ENCODE assay signal across 18 cellular contexts in genomic region chrX:64230123-64230970, GRCh38. TPM values are rescaled to one million over a fixed set of nuclear protein-coding genes. Genes with fewer than 3 reads are reported as not detected.
A peak's percentile ranks its signal among the peaks of the same experiment; 100 is the strongest.
DNase-seq lines count a peak whose midpoint lies in the region; ATAC-seq and TF ChIP-seq lines count a peak whose summit lies in the region.
"Had no signal": no experiment of that assay in that cellular context is flagged by ENCODE, and none has a peak within 500 bp of the region (broad histone marks: within the 10 kb centered on the region; RNA-seq: fewer than 3 reads in every experiment).

A gene with protein sequence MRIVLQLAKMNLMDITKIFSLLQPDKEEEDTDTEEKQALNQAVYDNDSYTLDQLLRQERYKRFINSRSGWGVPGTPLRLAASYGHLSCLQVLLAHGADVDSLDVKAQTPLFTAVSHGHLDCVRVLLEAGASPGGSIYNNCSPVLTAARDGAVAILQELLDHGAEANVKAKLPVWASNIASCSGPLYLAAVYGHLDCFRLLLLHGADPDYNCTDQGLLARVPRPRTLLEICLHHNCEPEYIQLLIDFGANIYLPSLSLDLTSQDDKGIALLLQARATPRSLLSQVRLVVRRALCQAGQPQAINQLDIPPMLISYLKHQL (minus strand): TSS chrX:64230607. CDS start chrX:64225650, 4,957 bp downstream.

- peaks cover 23% of the 10 kb centered on the region for H3K9me3 Mint-ChIP-seq in endodermal cell
- H3K9me3 Mint-ChIP-seq: CD4-positive, alpha-beta T cell; HFFc6; T-helper 1 cell treated with Interleukin-12 subunit alpha and Interleukin-12 subunit beta and Interleukin-4 antibody, amounts not matched to agents 30 μg/mL and 1 μg/mL, for 36 hours had no signal

- ATAC-seq in HCT116 (peak; percentile 57; the same call in 1 of the 2 replicates), mucosa of descending colon (peak; percentile 25), HG03045 (IDR thresholded peaks at IDR 0.05; ENCODE audit: unreplicated experiment) (no peak)
- ATAC-seq: Panc1 had no signal

- H3K56ac ChIP-seq in mesendoderm (ENCODE audit: low read length) = no peak within 1 kb of the TSS

- no peak within 1 kb of the TSS for H3K9ac ChIP-seq in HCT116 (ENCODE audit: low read length)
- no peak within 1 kb of the TSS for H3K9ac ChIP-seq in endodermal cell (ENCODE audit: extremely low read depth, low read length, poor library complexity, severe bottlenecking)
- H3K9ac ChIP-seq in mesendoderm (ENCODE audit: low read length) = no peak within 1 kb of the TSS

- H2BK15ac ChIP-seq in mesendoderm (replicated peaks; ENCODE audit: low read depth) = no peak within 1 kb of the TSS

- H3K27me3 ChIP-seq in HCT116 (ENCODE audit: insufficient read depth, low read length) (no peaks in the 10 kb centered on the region), endodermal cell (ENCODE audit: control insufficient read depth, insufficient read depth, low read length, poor library complexity, severe bottlenecking) (no peaks in the 10 kb centered on the region), mesendoderm (ENCODE audit: insufficient read depth, low read length, poor library complexity) (no peaks in the 10 kb centered on the region)

- no peaks in the 10 kb centered on the region for H3K9me3 ChIP-seq in HCT116 (ENCODE audit: control insufficient read depth in 1 of 2, insufficient read depth in 1 of 2, low read depth in 1 of 2, low read length in 2 of 2)
- H3K9me3 ChIP-seq in endodermal cell (ENCODE audit: control insufficient read depth, low read length) = no peaks in the 10 kb centered on the region
- no peaks in the 10 kb centered on the region for H3K9me3 ChIP-seq in mucosa of descending colon

- peak; percentile 4 for TF ChIP-seq CTCF in GM12873 (IDR thresholded peaks at IDR 0.05; ENCODE audit: insufficient read depth, low read depth, low read length, missing control alignments)
- TF ChIP-seq CTCF in HCT116 (IDR thresholded peaks at IDR 0.05 in 2 of 3, conservative IDR thresholded peaks at IDR 0.05 in 1 of 3; ENCODE audit: borderline replicate concordance in 1 of 3, insufficient read depth in 1 of 3, low read depth in 2 of 3, low read length in 2 of 3) = no peak; a peak in 1 of 6 replicates
- peak; percentile 42 for TF ChIP-seq CTCF in endodermal cell (conservative IDR thresholded peaks at IDR 0.05)
- TF ChIP-seq CTCF in mucosa of descending colon (IDR thresholded peaks at IDR 0.05) = no peak

- no peak for TF ChIP-seq POLR2A in HCT116 (IDR thresholded peaks at IDR 0.05; ENCODE audit: borderline replicate concordance, extremely low read depth, insufficient read depth, insufficient read length)

- H2BK5ac ChIP-seq in mesendoderm (ENCODE audit: low read length) = no peak within 1 kb of the TSS

- no peaks in the 10 kb centered on the region for H3K79me1 ChIP-seq in mesendoderm (ENCODE audit: low read length)

- no peaks in the 10 kb centered on the region for H3K36me3 Mint-ChIP-seq in endodermal cell (ENCODE audit: low read depth)

- CTCF ChIA-PET in HCT116 (lab: Charles Lee) = no interaction called here

- H3K27ac Mint-ChIP-seq in endodermal cell = no peak within 1 kb of the TSS
- H3K27ac Mint-ChIP-seq: B cell; CD4-positive, alpha-beta T cell; HFFc6; T-helper 1 cell treated with Interleukin-12 subunit alpha and Interleukin-12 subunit beta and Interleukin-4 antibody, amounts not matched to agents 30 μg/mL and 1 μg/mL, for 36 hours had no signal

- H3K36me3 ChIP-seq in HCT116 (ENCODE audit: control insufficient read depth in 1 of 2, insufficient read depth in 2 of 2, low read length in 2 of 2) = no peaks in the 10 kb centered on the region
- H3K36me3 ChIP-seq in endodermal cell (ENCODE audit: control insufficient read depth, insufficient read depth, low read length) = no peaks in the 10 kb centered on the region
- H3K36me3 ChIP-seq in mucosa of descending colon (ENCODE audit: low read depth) = no peaks in the 10 kb centered on the region
- no peaks in the 10 kb centered on the region for H3K36me3 ChIP-seq in mesendoderm (ENCODE audit: control insufficient read depth, insufficient read depth, low read length)

- H4K8ac ChIP-seq in mesendoderm (ENCODE audit: low read depth, low read length) = no peak within 1 kb of the TSS

- intact Hi-C loops in HCT116 (cut with micrococcal nuclease) (no loop called here), mucosa of descending colon (cut with DNase I, micrococcal nuclease) (no loop called here)

- no peaks in the 10 kb centered on the region for H3K79me2 ChIP-seq in HCT116 (ENCODE audit: insufficient read depth, low read length)
- no peaks in the 10 kb centered on the region for H3K79me2 ChIP-seq in mesendoderm (ENCODE audit: control insufficient read depth, insufficient read depth, low read length)

- H3K9me2 ChIP-seq in HCT116 (ENCODE audit: insufficient read depth) = no peaks in the 10 kb centered on the region

- H2AFZ ChIP-seq in HCT116 (ENCODE audit: low read depth, low read length, poor library complexity, severe bottlenecking) = no peak within 1 kb of the TSS

- H4K5ac ChIP-seq in mesendoderm (ENCODE audit: low read length) = no peak within 1 kb of the TSS

- H3K27me3 Mint-ChIP-seq in endodermal cell (ENCODE audit: insufficient read depth) = no peaks in the 10 kb centered on the region
- H3K27me3 Mint-ChIP-seq: B cell; CD4-positive, alpha-beta T cell had no signal

- H3K18ac ChIP-seq in mesendoderm (ENCODE audit: low read length) = no peak within 1 kb of the TSS

- TF ChIP-seq RAD21 in HCT116 (IDR thresholded peaks at IDR 0.05; ENCODE audit: low read depth) = no peak

- H4K20me1 ChIP-seq in HCT116 (ENCODE audit: insufficient read depth) = no peaks in the 10 kb centered on the region

- no peaks in the 10 kb centered on the region for H3K4me1 Mint-ChIP-seq in endodermal cell
- H3K4me1 Mint-ChIP-seq: B cell had no signal

- RAD21 ChIA-PET in HCT116 (lab: Charles Lee; ENCODE audit: low non-redundant PET in 1 of 2, low total read pairs in 2 of 2, uncharacterized antibody in 2 of 2, unreplicated experiment in 2 of 2) = no interaction called here

- H3K4me1 ChIP-seq in HCT116 (ENCODE audit: control insufficient read depth in 1 of 2, insufficient read depth in 2 of 2, low read length in 2 of 2) (no peaks in the 10 kb centered on the region), endodermal cell (ENCODE audit: control insufficient read depth, insufficient read depth, low read length) (no peaks in the 10 kb centered on the region), mucosa of descending colon (ENCODE audit: low read depth) (no peaks in the 10 kb centered on the region), mesendoderm (ENCODE audit: control insufficient read depth, low read depth, low read length) (no peaks in the 10 kb centered on the region)

- WGBS in endodermal cell (ENCODE audit: insufficient coverage in 1 of 2, insufficient read length in 1 of 2), 2 experiments = 87% methylated on average over 16 of the region's 17 CpGs; no CpG with 5 or more reads in 1 of the 2 experiments
- no CpG with 5 or more reads among the region's 17 CpGs for WGBS in mesendoderm (ENCODE audit: extremely low coverage, insufficient coverage, low lambda C conversion rate)

- H3K27ac ChIP-seq in HCT116 (ENCODE audit: low read depth, low read length) (no peak within 1 kb of the TSS), endodermal cell (ENCODE audit: low read depth, low read length) (no peak within 1 kb of the TSS), mesendoderm (ENCODE audit: low read depth, low read length) (no peak within 1 kb of the TSS)
- H3K27ac ChIP-seq: HL-60 had no signal

- no peak within 1 kb of the TSS for H2AK5ac ChIP-seq in mesendoderm (ENCODE audit: low read length)

- no peak within 1 kb of the TSS for H3K4ac ChIP-seq in mesendoderm (ENCODE audit: low read depth, low read length)

- no peak within 1 kb of the TSS for H3K4me3 ChIP-seq in HCT116 (replicated peaks in 1 of 2; ENCODE audit: low read depth in 1 of 2, low read length in 2 of 2)
- H3K4me3 ChIP-seq in endodermal cell (ENCODE audit: low read length) = no peak within 1 kb of the TSS
- no peak within 1 kb of the TSS for H3K4me3 ChIP-seq in mucosa of descending colon
- no peak within 1 kb of the TSS for H3K4me3 ChIP-seq in mesendoderm (ENCODE audit: low read length)

- BruUV-seq in HCT116 (replicated peaks; lab: Mats Ljungman, UMichigan) = no TSS peak

- H3K4me3 Mint-ChIP-seq in endodermal cell = no peak within 1 kb of the TSS
- H3K4me3 Mint-ChIP-seq: B cell; CD4-positive, alpha-beta T cell; HFFc6; T-helper 1 cell treated with Interleukin-12 subunit alpha and Interleukin-12 subunit beta and Interleukin-4 antibody, amounts not matched to agents 30 μg/mL and 1 μg/mL, for 36 hours had no signal

- no peak within 1 kb of the TSS for H3K23ac ChIP-seq in mesendoderm (ENCODE audit: low read length)

- DNase-seq in HCT116 (ENCODE audit: low read depth, low spot score) (no peak), endodermal cell (no peak), mucosa of descending colon (no peak), SW 1271 (lab: John Stamatoyannopoulos, UW) (no peak), mesendoderm (no peak), NCI-H345 treated with DMSO at 0.1 percent for 48 hours (lab: John Stamatoyannopoulos, UW; ENCODE audit: unreplicated experiment) (no peak)
- DNase-seq: CD4-positive, alpha-beta T cell; HFFc6; NCI-H1930; NCI-H2171; NCI-H748 treated with DMSO at 0.1 percent for 48 hours had no signal

- H3K4me2 ChIP-seq in HCT116 (ENCODE audit: low read length) (no peak within 1 kb of the TSS), mesendoderm (ENCODE audit: low read length) (no peak within 1 kb of the TSS)

- H2BK120ac ChIP-seq in mesendoderm (ENCODE audit: low read depth, low read length) = no peak within 1 kb of the TSS

- POLR2A ChIA-PET in HCT116 (lab: Charles Lee) = no interaction called here

TF ChIP-seq in HCT116, 20 proteins besides CTCF, POLR2A, EP300 and RAD21:
- TF ChIP-seq TCF7L2 (IDR thresholded peaks at IDR 0.05; ENCODE audit: borderline replicate concordance, extremely low read depth, insufficient read depth, insufficient read length) (no peak), SIN3A (IDR thresholded peaks at IDR 0.05; ENCODE audit: low read depth) (no peak), POLR2AphosphoS5 (IDR thresholded peaks at IDR 0.05; ENCODE audit: low read depth, low read length) (no peak), ELF1 (IDR thresholded peaks at IDR 0.05; ENCODE audit: borderline replicate concordance, low read depth) (no peak), SP1 (IDR thresholded peaks at IDR 0.05; ENCODE audit: low read depth) (no peak), EGR1 (IDR thresholded peaks at IDR 0.05; ENCODE audit: low read depth) (no peak), SRF (IDR thresholded peaks at IDR 0.05; ENCODE audit: low read depth) (no peak), JUND (IDR thresholded peaks at IDR 0.05) (no peak), EZH2 (IDR thresholded peaks at IDR 0.05) (no peak), ZFX (IDR thresholded peaks at IDR 0.05) (no peak)
TF ChIP-seq in HCT116: peak in this region for 0.

RNA-seq across cellular contexts. Expression of the gene that starts here (rescaled TPM):
- total RNA-seq in HCT116 (2021; ENCODE audit: unreplicated experiment) (not detected), endodermal cell (under 1 TPM; 0.48 to 0.53 TPM), mucosa of descending colon (1 to 10 TPM in 1 of 3 donors, under 1 TPM in 2; 0.38 to 1.2 (median 0.39) TPM)
- 0.10 and 0.25 TPM in 2 replicates for polyA plus RNA-seq in HCT116 (2012)
- polyA plus RNA-seq in endodermal cell (2013, experiment 1 of 2) = 0.57 TPM
- polyA plus RNA-seq in endodermal cell (2013, experiment 2 of 2) = 0.79 TPM
- 0.52 TPM for polyA plus RNA-seq in mesendoderm (2013, experiment 1 of 2)
- 0.56 TPM for polyA plus RNA-seq in mesendoderm (2013, experiment 2 of 2)
- total RNA-seq: CD4-positive, alpha-beta T cell; HFFc6 had no signal
- polyA plus RNA-seq: AG04450 had no signal

Comparison
In these comparisons a context has a peak if more than half of its experiments do, and no peak if none do; other contexts are left out.
1. Peak in ATAC-seq in HCT116; RNA of the gene not detected or under 1 TPM.
2. CTCF ChIP-seq: peak in GM12873 (single experiment) and endodermal cell (single experiment); none in HCT116 (0 of 3) and mucosa of descending colon (single experiment).